9 cellular contexts compared by ENCODE assay signal in the genomic region with DNA sequence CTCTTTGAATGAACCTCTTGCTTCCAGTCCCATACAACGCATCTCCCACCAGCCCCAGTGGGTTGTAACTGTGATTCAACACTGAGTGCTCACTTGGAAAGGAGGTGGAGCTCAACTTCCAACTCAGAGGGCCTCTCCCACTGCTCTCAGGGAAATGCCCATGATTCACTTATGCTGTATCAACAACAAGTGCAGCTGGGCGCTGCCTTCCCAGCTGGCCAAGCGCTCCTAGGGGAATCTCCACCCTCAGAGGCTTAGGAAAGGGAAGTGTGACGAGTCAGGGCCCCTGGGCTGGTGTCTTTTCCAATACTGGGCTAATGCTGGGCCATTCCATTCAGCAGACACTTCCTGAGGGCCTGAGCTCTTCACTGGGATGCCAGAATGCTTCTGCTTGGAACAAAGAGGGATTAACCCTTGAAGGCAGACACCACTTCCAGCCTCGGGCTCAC. TPM values are rescaled to one million over a fixed set of nuclear protein-coding genes. Genes with fewer than 3 reads are reported as not detected.
DNase-seq lines count a peak whose midpoint lies in the region; ATAC-seq and TF ChIP-seq lines count a peak whose summit lies in the region.
"Had no signal": no experiment of that assay in that cellular context is flagged by ENCODE, and none has a peak within 500 bp of the region (broad histone marks: within the 10 kb centered on the region; RNA-seq: fewer than 3 reads in every experiment).

No MANE protein-coding gene starts in this region.

- intact Hi-C loops in activated CD4-positive, alpha-beta memory T cell treated with anti-CD3 and anti-CD28 coated beads for 36 hours (cut with micrococcal nuclease), result loop anchor here (1.0 to 10.0 kb wide), 2 partner anchors 13 to 926 kb away; no protein-coding TSS in a partner anchor

- WGBS in endodermal cell (ENCODE audit: insufficient coverage in 1 of 2, insufficient read length in 1 of 2), 2 experiments, result 81 to 85% methylated on average over 5 of the region's 5 CpGs

- peak; percentile 96 for ATAC-seq in stimulated activated effector memory CD8-positive, alpha-beta T cell treated with anti-CD3 and anti-CD28 coated beads, Interleukin-12 subunit alpha, Interleukin-12 subunit beta, amount 100 ng/mL, for 72 hours
- no peak for ATAC-seq in HG02885 (IDR thresholded peaks at IDR 0.05; ENCODE audit: poor library complexity, unreplicated experiment)

- H3K4me1 ChIP-seq in endodermal cell (ENCODE audit: control insufficient read depth, insufficient read depth, low read length), result peaks cover 4% of the 10 kb centered on the region

- peaks cover 1% of the 10 kb centered on the region for H3K27me3 Mint-ChIP-seq in activated CD4-positive, alpha-beta memory T cell treated with anti-CD3 and anti-CD28 coated beads for 36 hours
- no peaks in the 10 kb centered on the region for H3K27me3 Mint-ChIP-seq in activated CD4-positive, alpha-beta memory T cell treated with anti-CD3 and anti-CD28 coated beads, Interleukin-2, amount 10 ng/mL, durations not matched to agents 7 days and 5 days
- H3K27me3 Mint-ChIP-seq in glutamatergic neuron (ENCODE audit: unreplicated experiment) (no peaks in the 10 kb centered on the region), endodermal cell (ENCODE audit: insufficient read depth) (no peaks in the 10 kb centered on the region)

- peaks cover 6% of the 10 kb centered on the region for H3K27me3 ChIP-seq in endodermal cell (ENCODE audit: control insufficient read depth, insufficient read depth, low read length, poor library complexity, severe bottlenecking)

- peaks cover 38% of the 10 kb centered on the region for H3K4me1 Mint-ChIP-seq in activated CD4-positive, alpha-beta memory T cell treated with anti-CD3 and anti-CD28 coated beads for 36 hours (ENCODE audit: low read depth)
- peaks cover 64% of the 10 kb centered on the region for H3K4me1 Mint-ChIP-seq in activated CD4-positive, alpha-beta memory T cell treated with anti-CD3 and anti-CD28 coated beads, Interleukin-2, amount 10 ng/mL, durations not matched to agents 7 days and 5 days
- H3K4me1 Mint-ChIP-seq in glutamatergic neuron (ENCODE audit: low read depth, unreplicated experiment) (peaks cover 11% of the 10 kb centered on the region), endodermal cell (peaks cover 23% of the 10 kb centered on the region)
- H3K4me1 Mint-ChIP-seq in stimulated activated effector memory CD8-positive, alpha-beta T cell treated with anti-CD3 and anti-CD28 coated beads, Interleukin-12 subunit alpha, Interleukin-12 subunit beta, amount 100 ng/mL, for 72 hours, result peaks cover 60% of the 10 kb centered on the region

- H3K4me3 Mint-ChIP-seq in activated CD4-positive, alpha-beta memory T cell treated with anti-CD3 and anti-CD28 coated beads for 36 hours, result no peak overlapping the region
- no peak overlapping the region for H3K4me3 Mint-ChIP-seq in activated CD4-positive, alpha-beta memory T cell treated with anti-CD3 and anti-CD28 coated beads, Interleukin-2, amount 10 ng/mL, durations not matched to agents 7 days and 5 days
- no peak overlapping the region for H3K4me3 Mint-ChIP-seq in glutamatergic neuron (ENCODE audit: unreplicated experiment)
- peak overlapping the region; percentile 10 for H3K4me3 Mint-ChIP-seq in stimulated activated effector memory CD8-positive, alpha-beta T cell treated with anti-CD3 and anti-CD28 coated beads, Interleukin-12 subunit alpha, Interleukin-12 subunit beta, amount 100 ng/mL, for 72 hours
- H3K4me3 Mint-ChIP-seq in endodermal cell, result no peak overlapping the region

- no peak for TF ChIP-seq CTCF in glutamatergic neuron (IDR thresholded peaks at IDR 0.05; ENCODE audit: partially characterized antibody, unreplicated experiment)
- TF ChIP-seq CTCF in endodermal cell (conservative IDR thresholded peaks at IDR 0.05), result no peak

- no peaks in the 10 kb centered on the region for H3K9me3 ChIP-seq in endodermal cell (ENCODE audit: control insufficient read depth, low read length)

- H3K4me3 ChIP-seq in endodermal cell (ENCODE audit: low read length), result no peak overlapping the region

- no peak overlapping the region for H3K27ac ChIP-seq in endodermal cell (ENCODE audit: low read depth, low read length)

- POLR2A ChIA-PET in activated CD4-positive, alpha-beta memory T cell treated with anti-CD3 and anti-CD28 coated beads for 36 hours (lab: Charles Lee), result interaction anchor here (0.6 to 1.5 kb wide), 3 partner anchors 14 to 727 kb away, joined by 3 to 4 read pairs (median 3); a partner anchor contains a TSS
- POLR2A ChIA-PET in activated CD4-positive, alpha-beta memory T cell treated with anti-CD3 and anti-CD28 coated beads, Interleukin-2, amount 10 ng/mL, durations not matched to agents 7 days and 5 days (lab: Charles Lee), result no interaction called here

- no peaks in the 10 kb centered on the region for H3K36me3 ChIP-seq in endodermal cell (ENCODE audit: control insufficient read depth, insufficient read depth, low read length)

- CTCF ChIA-PET in activated CD4-positive, alpha-beta memory T cell treated with anti-CD3 and anti-CD28 coated beads for 36 hours (lab: Charles Lee), result interaction anchor here (1.0 to 2.5 kb wide), 4 partner anchors 9 to 157 kb away, joined by 3 to 15 read pairs (median 4); no protein-coding TSS in a partner anchor
- CTCF ChIA-PET in activated CD4-positive, alpha-beta memory T cell treated with anti-CD3 and anti-CD28 coated beads, Interleukin-2, amount 10 ng/mL, durations not matched to agents 7 days and 5 days (lab: Charles Lee), result interaction anchor here (0.7 to 2.3 kb wide), 3 partner anchors 14 to 128 kb away, joined by 3 to 13 read pairs (median 4); no protein-coding TSS in a partner anchor

- H3K9ac ChIP-seq in endodermal cell (ENCODE audit: extremely low read depth, low read length, poor library complexity, severe bottlenecking), result no peak overlapping the region

- H3K36me3 Mint-ChIP-seq in activated CD4-positive, alpha-beta memory T cell treated with anti-CD3 and anti-CD28 coated beads for 36 hours, result no peaks in the 10 kb centered on the region
- peaks cover 8% of the 10 kb centered on the region for H3K36me3 Mint-ChIP-seq in activated CD4-positive, alpha-beta memory T cell treated with anti-CD3 and anti-CD28 coated beads, Interleukin-2, amount 10 ng/mL, durations not matched to agents 7 days and 5 days (ENCODE audit: low read depth)
- H3K36me3 Mint-ChIP-seq in glutamatergic neuron (ENCODE audit: unreplicated experiment) (no peaks in the 10 kb centered on the region), endodermal cell (ENCODE audit: low read depth) (no peaks in the 10 kb centered on the region)
- H3K36me3 Mint-ChIP-seq in stimulated activated effector memory CD8-positive, alpha-beta T cell treated with anti-CD3 and anti-CD28 coated beads, Interleukin-12 subunit alpha, Interleukin-12 subunit beta, amount 100 ng/mL, for 72 hours, result no peaks in the 10 kb centered on the region

- H3K27ac Mint-ChIP-seq in activated CD4-positive, alpha-beta memory T cell treated with anti-CD3 and anti-CD28 coated beads for 36 hours, result peak overlapping the region; percentile 82
- H3K27ac Mint-ChIP-seq in activated CD4-positive, alpha-beta memory T cell treated with anti-CD3 and anti-CD28 coated beads, Interleukin-2, amount 10 ng/mL, durations not matched to agents 7 days and 5 days, result no peak overlapping the region
- no peak overlapping the region for H3K27ac Mint-ChIP-seq in glutamatergic neuron (ENCODE audit: unreplicated experiment)
- peak overlapping the region; percentile 70 for H3K27ac Mint-ChIP-seq in stimulated activated effector memory CD8-positive, alpha-beta T cell treated with anti-CD3 and anti-CD28 coated beads, Interleukin-12 subunit alpha, Interleukin-12 subunit beta, amount 100 ng/mL, for 72 hours
- no peak overlapping the region for H3K27ac Mint-ChIP-seq in endodermal cell

- H3K9me3 Mint-ChIP-seq in activated CD4-positive, alpha-beta memory T cell treated with anti-CD3 and anti-CD28 coated beads for 36 hours, result no peaks in the 10 kb centered on the region
- no peaks in the 10 kb centered on the region for H3K9me3 Mint-ChIP-seq in activated CD4-positive, alpha-beta memory T cell treated with anti-CD3 and anti-CD28 coated beads, Interleukin-2, amount 10 ng/mL, durations not matched to agents 7 days and 5 days
- H3K9me3 Mint-ChIP-seq in glutamatergic neuron (ENCODE audit: unreplicated experiment) (no peaks in the 10 kb centered on the region), endodermal cell (no peaks in the 10 kb centered on the region)
- H3K9me3 Mint-ChIP-seq in stimulated activated effector memory CD8-positive, alpha-beta T cell treated with anti-CD3 and anti-CD28 coated beads, Interleukin-12 subunit alpha, Interleukin-12 subunit beta, amount 100 ng/mL, for 72 hours, result no peaks in the 10 kb centered on the region

- DNase-seq in activated CD4-positive, alpha-beta memory T cell treated with anti-CD3 and anti-CD28 coated beads for 36 hours, result peak; percentile 84
- no peak for DNase-seq in activated CD4-positive, alpha-beta memory T cell treated with anti-CD3 and anti-CD28 coated beads, Interleukin-2, amount 10 ng/mL, durations not matched to agents 7 days and 5 days
- DNase-seq in SW480 (ENCODE audit: low spot score) (peak; percentile 55), glutamatergic neuron (peak; percentile 36), NCI-H1694 (lab: John Stamatoyannopoulos, UW) (no peak), endodermal cell (no peak)
- DNase-seq in stimulated activated effector memory CD8-positive, alpha-beta T cell treated with anti-CD3 and anti-CD28 coated beads, Interleukin-12 subunit alpha, Interleukin-12 subunit beta, amount 100 ng/mL, for 72 hours (ENCODE audit: low spot score in 2 of 2), result no peak

RNA-seq across cellular contexts. Expression of a gene that starts 8.1 kb away (rescaled TPM):
- total RNA-seq in activated CD4-positive, alpha-beta memory T cell treated with anti-CD3 and anti-CD28 coated beads for 36 hours, result under 1 TPM; 0.64 to 0.73 TPM
- total RNA-seq in activated CD4-positive, alpha-beta memory T cell treated with anti-CD3 and anti-CD28 coated beads, Interleukin-2, amount 10 ng/mL, durations not matched to agents 7 days and 5 days, result under 1 TPM in 1 of 2 experiments, not detected in 1; 0.15 TPM
- total RNA-seq in glutamatergic neuron (ENCODE audit: unreplicated experiment), result not detected
- total RNA-seq in endodermal cell, result not detected
- 0.36 TPM for polyA plus RNA-seq in endodermal cell (2013, experiment 1 of 2)
- polyA plus RNA-seq in endodermal cell (2013, experiment 2 of 2), result 0.25 TPM
- total RNA-seq: G401 had no signal

RNA-seq across cellular contexts. Expression of a gene that starts 45.2 kb away (rescaled TPM):
- 1 to 10 TPM; 1.1 to 2.2 TPM for total RNA-seq in activated CD4-positive, alpha-beta memory T cell treated with anti-CD3 and anti-CD28 coated beads for 36 hours
- total RNA-seq in activated CD4-positive, alpha-beta memory T cell treated with anti-CD3 and anti-CD28 coated beads, Interleukin-2, amount 10 ng/mL, durations not matched to agents 7 days and 5 days, result 1 to 10 TPM; 1.4 TPM
- total RNA-seq in glutamatergic neuron (ENCODE audit: unreplicated experiment) (32.9 TPM), endodermal cell (10 to 100 TPM; 21.1 to 31.7 TPM)
- 20.5 TPM for polyA plus RNA-seq in endodermal cell (2013, experiment 1 of 2)
- 18.4 TPM for polyA plus RNA-seq in endodermal cell (2013, experiment 2 of 2)
- total RNA-seq: G401 had no signal

Comparison
In these comparisons a context has a peak if more than half of its experiments do, and no peak if none do; other contexts are left out.
1. DNase-seq: peak in activated CD4-positive, alpha-beta memory T cell treated with anti-CD3 and anti-CD28 coated beads for 36 hours (single experiment), SW480 (single experiment) and glutamatergic neuron (single experiment); none in activated CD4-positive, alpha-beta memory T cell treated with anti-CD3 and anti-CD28 coated beads, Interleukin-2, amount 10 ng/mL, durations not matched to agents 7 days and 5 days (single experiment), stimulated activated effector memory CD8-positive, alpha-beta T cell treated with anti-CD3 and anti-CD28 coated beads, Interleukin-12 subunit alpha, Interleukin-12 subunit beta, amount 100 ng/mL, for 72 hours (0 of 2), NCI-H1694 (single experiment) and endodermal cell (single experiment).
2. H3K27ac Mint-ChIP-seq: peak in activated CD4-positive, alpha-beta memory T cell treated with anti-CD3 and anti-CD28 coated beads for 36 hours (single experiment) and stimulated activated effector memory CD8-positive, alpha-beta T cell treated with anti-CD3 and anti-CD28 coated beads, Interleukin-12 subunit alpha, Interleukin-12 subunit beta, amount 100 ng/mL, for 72 hours (single experiment); none in activated CD4-positive, alpha-beta memory T cell treated with anti-CD3 and anti-CD28 coated beads, Interleukin-2, amount 10 ng/mL, durations not matched to agents 7 days and 5 days (single experiment), glutamatergic neuron (single experiment) and endodermal cell (single experiment).
3. RNA of a gene that starts 45.2 kb away (total RNA-seq): 32.9 TPM in glutamatergic neuron (single experiment) and 21.1 to 31.7 TPM in endodermal cell; 1.1 to 2.2 TPM in activated CD4-positive, alpha-beta memory T cell treated with anti-CD3 and anti-CD28 coated beads for 36 hours and 1.4 TPM in activated CD4-positive, alpha-beta memory T cell treated with anti-CD3 and anti-CD28 coated beads, Interleukin-2, amount 10 ng/mL, durations not matched to agents 7 days and 5 days; every median in the first group is over 4 times any median in the second.